In genomic region chr16:81106826-81107503, GRCh38 we compare ENCODE assay signal across 30 cellular contexts. TPM values are rescaled to one million over a fixed set of nuclear protein-coding genes. Genes with fewer than 3 reads are reported as not detected.
DNase-seq lines count a peak whose midpoint lies in the region; ATAC-seq, FAIRE-seq and TF ChIP-seq lines count a peak whose summit lies in the region.
"Had no signal": no experiment of that assay in that cellular context is flagged by ENCODE, and none has a peak within 500 bp of the region (broad histone marks: within the 10 kb centered on the region; RNA-seq: fewer than 3 reads in every experiment).

No MANE protein-coding gene starts in this region.

- H3K4me3 ChIP-seq in bronchial epithelial cell (ENCODE audit: low read depth, low read length) = no peak overlapping the region
- H3K4me3 ChIP-seq in HepG2 (replicated peaks in 1 of 3; ENCODE audit: insufficient read depth in 1 of 3, low read depth in 2 of 3, low read length in 3 of 3) = peak overlapping the region in 1 of 3 experiments; percentile 29; a peak in 1 of 6 replicates
- no peak overlapping the region for H3K4me3 ChIP-seq in esophagus squamous epithelium
- H3K4me3 ChIP-seq: lung, right lobe of liver had no signal

- no peaks in the 10 kb centered on the region for H3K36me3 Mint-ChIP-seq in stimulated activated naive B cell treated with anti-CD40 and anti-IgM and Interleukin-4, amounts not matched to agents 10 μg/mL and 1 μg/mL and 100 μg/mL, for 72 hours
- H3K36me3 Mint-ChIP-seq: IgD-negative memory B cell; stimulated activated effector memory CD8-positive, alpha-beta T cell treated with anti-CD3 and anti-CD28 coated beads, Interleukin-12 subunit alpha, Interleukin-12 subunit beta, amount 100 ng/mL, for 72 hours had no signal

- H3K36me3 ChIP-seq in bronchial epithelial cell (ENCODE audit: control insufficient read depth, insufficient read depth, low read length) (no peaks in the 10 kb centered on the region), HepG2 (replicated peaks in 1 of 2; ENCODE audit: control insufficient read depth in 1 of 2, insufficient read depth in 2 of 2, low read length in 2 of 2) (no peaks in the 10 kb centered on the region), esophagus squamous epithelium (no peaks in the 10 kb centered on the region)
- H3K36me3 ChIP-seq: right lobe of liver had no signal

- CTCF ChIA-PET in HepG2 (lab: Yijun Ruan, JAX; ENCODE audit: low intra/inter-chr PET ratio, low total read pairs) = no interaction called here

- no peaks in the 10 kb centered on the region for H3K9me3 Mint-ChIP-seq in stimulated activated naive B cell treated with anti-CD40 and anti-IgM and Interleukin-4, amounts not matched to agents 10 μg/mL and 1 μg/mL and 100 μg/mL, for 72 hours
- H3K9me3 Mint-ChIP-seq: activated naive CD8-positive, alpha-beta T cell treated with anti-CD3 and anti-CD28 coated beads, Interleukin-2, amount 50 U/mL, for 24 hours; nephron; stimulated activated effector memory CD8-positive, alpha-beta T cell treated with anti-CD3 and anti-CD28 coated beads, Interleukin-12 subunit alpha, Interleukin-12 subunit beta, amount 100 ng/mL, for 72 hours had no signal

- 21% methylated on average over 8 of the region's 8 CpGs for WGBS in HepG2 (ENCODE audit: low lambda C conversion rate)
- WGBS in esophagus squamous epithelium, 2 donors = 54 to 60% methylated on average over 8 of the region's 8 CpGs

- H3K4me1 ChIP-seq in HepG2 (ENCODE audit: insufficient read depth, low read length) = peaks cover 38% of the 10 kb centered on the region
- no peaks in the 10 kb centered on the region for H3K4me1 ChIP-seq in esophagus squamous epithelium
- H3K4me1 ChIP-seq: parathyroid adenoma, right lobe of liver had no signal

- peak overlapping the region; percentile 21; the same call in 1 of the 2 replicates for H3K9ac ChIP-seq in HepG2 (ENCODE audit: insufficient read depth, low read depth, low read length)
- H3K9ac ChIP-seq: parathyroid adenoma had no signal

- no peaks in the 10 kb centered on the region for H3K79me2 ChIP-seq in HepG2 (ENCODE audit: insufficient read depth, low read length)
- H3K79me2 ChIP-seq: parathyroid adenoma had no signal

- H3K9me3 ChIP-seq in HepG2 (ENCODE audit: low read length) (no peaks in the 10 kb centered on the region), esophagus squamous epithelium (no peaks in the 10 kb centered on the region)
- H3K9me3 ChIP-seq: right lobe of liver had no signal

- no TSS peak for BruUV-seq in HepG2 (replicated peaks; lab: Mats Ljungman, UMichigan)

- H3K27me3 Mint-ChIP-seq in stimulated activated naive B cell treated with anti-CD40 and anti-IgM and Interleukin-4, amounts not matched to agents 10 μg/mL and 1 μg/mL and 100 μg/mL, for 72 hours = peaks cover 40 to 49% of the 10 kb centered on the region in 2 donors

- FAIRE-seq in bronchial epithelial cell (lab: Jason Lieb, UNC) (no peak), HepG2 (lab: Jason Lieb, UNC) (peak; percentile 36)
- FAIRE-seq: GM12892, urothelium cell line had no signal

- H3K4me3 Mint-ChIP-seq in stimulated activated naive B cell treated with anti-CD40 and anti-IgM and Interleukin-4, amounts not matched to agents 10 μg/mL and 1 μg/mL and 100 μg/mL, for 72 hours = no peak overlapping the region
- H3K4me3 Mint-ChIP-seq: activated CD8-positive, alpha-beta T cell treated with anti-CD3 and anti-CD28 coated beads, Interleukin-2, amount 10 ng/mL, durations not matched to agents 7 days and 5 days; activated naive CD8-positive, alpha-beta T cell treated with anti-CD3 and anti-CD28 coated beads, Interleukin-2, amount 50 U/mL, for 24 hours; IgD-negative memory B cell; nephron; stimulated activated effector memory CD8-positive, alpha-beta T cell treated with anti-CD3 and anti-CD28 coated beads, Interleukin-12 subunit alpha, Interleukin-12 subunit beta, amount 100 ng/mL, for 72 hours; T-helper 17 cell had no signal

- peak overlapping the region; percentile 73 for H3K27ac Mint-ChIP-seq in stimulated activated naive B cell treated with anti-CD40 and anti-IgM and Interleukin-4, amounts not matched to agents 10 μg/mL and 1 μg/mL and 100 μg/mL, for 72 hours
- H3K27ac Mint-ChIP-seq: activated CD8-positive, alpha-beta T cell treated with anti-CD3 and anti-CD28 coated beads, Interleukin-2, amount 10 ng/mL, durations not matched to agents 7 days and 5 days; activated naive CD8-positive, alpha-beta T cell treated with anti-CD3 and anti-CD28 coated beads, Interleukin-2, amount 50 U/mL, for 24 hours; IgD-negative memory B cell; nephron; stimulated activated effector memory CD8-positive, alpha-beta T cell treated with anti-CD3 and anti-CD28 coated beads, Interleukin-12 subunit alpha, Interleukin-12 subunit beta, amount 100 ng/mL, for 72 hours; T-helper 17 cell had no signal

- TF ChIP-seq EP300 in HepG2 (IDR thresholded peaks at IDR 0.05; ENCODE audit: low read depth in 2 of 2, low read length in 2 of 2) = no peak
- no peak for TF ChIP-seq EP300 in HepG2 (CRISPR knock-in tag; IDR thresholded peaks at IDR 0.05; ENCODE audit: borderline replicate concordance)

- H3K27ac ChIP-seq in HepG2 (ENCODE audit: extremely low read length, insufficient read depth, low read length) (peak overlapping the region; percentile 11), esophagus squamous epithelium (no peak overlapping the region)
- H3K27ac ChIP-seq: C4-2B, parathyroid adenoma, right lobe of liver had no signal

- POLR2A ChIA-PET in HepG2 (lab: Yijun Ruan, JAX) = interaction anchor here (1.1 to 1.3 kb wide), 2 partner anchors 10 to 30 kb away, joined by 3 to 7 read pairs; partner anchors contain the start of gene C16orf46

- no peaks in the 10 kb centered on the region for H3K27me3 ChIP-seq in bronchial epithelial cell (ENCODE audit: control insufficient read depth, insufficient read depth, low read length)
- H3K27me3 ChIP-seq in HepG2 (ENCODE audit: control insufficient read depth in 1 of 2, insufficient read depth in 2 of 2, low read length in 2 of 2) = no peaks in the 10 kb centered on the region
- H3K27me3 ChIP-seq in esophagus squamous epithelium = no peaks in the 10 kb centered on the region
- H3K27me3 ChIP-seq: right lobe of liver had no signal

- H3K4me1 Mint-ChIP-seq in stimulated activated naive B cell treated with anti-CD40 and anti-IgM and Interleukin-4, amounts not matched to agents 10 μg/mL and 1 μg/mL and 100 μg/mL, for 72 hours = no peaks in the 10 kb centered on the region
- H3K4me1 Mint-ChIP-seq: activated naive CD8-positive, alpha-beta T cell treated with anti-CD3 and anti-CD28 coated beads, Interleukin-2, amount 50 U/mL, for 24 hours; IgD-negative memory B cell; nephron; stimulated activated effector memory CD8-positive, alpha-beta T cell treated with anti-CD3 and anti-CD28 coated beads, Interleukin-12 subunit alpha, Interleukin-12 subunit beta, amount 100 ng/mL, for 72 hours; T-helper 17 cell had no signal

- H4K20me1 ChIP-seq in HepG2 (ENCODE audit: insufficient read depth, low read length) = no peaks in the 10 kb centered on the region

- intact Hi-C loops in HepG2 (cut with micrococcal nuclease; ENCODE audit: unreplicated experiment) (no loop called here), esophagus squamous epithelium (cut with DNase I) (no loop called here)

- TF ChIP-seq POLR2A in HepG2 (IDR thresholded peaks at IDR 0.05; ENCODE audit: insufficient read depth in 1 of 2, low read depth in 2 of 2, low read length in 2 of 2) = no peak
- no peak for TF ChIP-seq POLR2A in esophagus squamous epithelium (IDR thresholded peaks at IDR 0.05)

- TF ChIP-seq RAD21 in HepG2 (CRISPR knock-in tag; IDR thresholded peaks at IDR 0.05) = no peak

- DNase-seq in HT1080 (ENCODE audit: low read depth) (peak; percentile 26), bronchial epithelial cell (ENCODE audit: low read depth) (peak; percentile 25), HepG2 (ENCODE audit: low spot score) (peak; percentile 45), activated T-cell treated with anti-CD3 and anti-CD28 coated beads for 4 hours (no peak), inferior parietal cortex (ENCODE audit: extremely low spot score) (no peak), esophagus squamous epithelium (lab: John Stamatoyannopoulos, UW) (no peak), NCI-H1105 treated with DMSO at 0.1 percent for 48 hours (lab: John Stamatoyannopoulos, UW) (no peak)
- no peak for DNase-seq in stimulated activated naive B cell treated with anti-CD40 and anti-IgM and Interleukin-4, amounts not matched to agents 10 μg/mL and 1 μg/mL and 100 μg/mL, for 72 hours
- DNase-seq: activated CD4-positive, alpha-beta T cell treated with anti-CD3 and anti-CD28 coated beads for 1 hour; activated CD8-positive, alpha-beta T cell treated with anti-CD3 and anti-CD28 coated beads, Interleukin-2, amount 10 ng/mL, durations not matched to agents 7 days and 5 days; activated gamma-delta T cell treated with Interleukin-2 at 50 U/mL for 16 hours; activated naive CD8-positive, alpha-beta T cell treated with anti-CD3 and anti-CD28 coated beads, Interleukin-2, amount 50 U/mL, for 24 hours; EL; GOT3; NCI-H1092 treated with DMSO at 0.1 percent for 48 hours; NCI-H2029; NCI-H2227 treated with DMSO at 0.1 percent for 48 hours; NCI-H69; stimulated activated CD4-positive, alpha-beta T cell treated with anti-CD3 and anti-CD28 coated beads, Interleukin-12 subunit alpha, Interleukin-12 subunit beta, amount 100 ng/mL, for 4 hours; stimulated activated CD4-positive, alpha-beta T cell treated with anti-CD3 and anti-CD28 coated beads, Interleukin-4, amount 100 ng/mL, for 1 hour; T-helper 17 cell had no signal

- in situ Hi-C loops in HepG2 (cut with HindIII; ENCODE audit: extremely low pct_ligation_motif_present, low pct_unique_long_range_greater_than_20kb) = no loop called here

- TF ChIP-seq CTCF in bronchial epithelial cell (IDR thresholded peaks at IDR 0.05; ENCODE audit: insufficient read depth, low read length, severe bottlenecking) (no peak), HepG2 (CRISPR knock-in tag; IDR thresholded peaks at IDR 0.05) (no peak), esophagus squamous epithelium (IDR thresholded peaks at IDR 0.05) (no peak)

- H2AFZ ChIP-seq in HepG2 (ENCODE audit: low read length) = peak overlapping the region; percentile 22
- H2AFZ ChIP-seq: parathyroid adenoma had no signal

- ATAC-seq in HepG2 = peak; percentile 51
- no peak for ATAC-seq in stimulated activated naive B cell treated with anti-CD40 and anti-IgM and Interleukin-4, amounts not matched to agents 10 μg/mL and 1 μg/mL and 100 μg/mL, for 72 hours (replicated peaks)
- ATAC-seq: activated CD8-positive, alpha-beta T cell treated with anti-CD3 and anti-CD28 coated beads, Interleukin-2, amount 10 ng/mL, durations not matched to agents 7 days and 5 days; activated naive CD8-positive, alpha-beta T cell treated with anti-CD3 and anti-CD28 coated beads, Interleukin-2, amount 50 U/mL, for 24 hours; right lobe of liver; stimulated activated effector memory CD8-positive, alpha-beta T cell treated with anti-CD3 and anti-CD28 coated beads, Interleukin-12 subunit alpha, Interleukin-12 subunit beta, amount 100 ng/mL, for 72 hours; T-helper 17 cell had no signal

- H3K4me2 ChIP-seq in HepG2 (ENCODE audit: low read depth, low read length) = peak overlapping the region; percentile 68

RNA-seq across cellular contexts. Expression of gene GCSH, which starts 10.8 kb away (rescaled TPM):
- 33.0 and 47.4 TPM in 2 replicates for total RNA-seq in HT1080 (2014; rRNA removed; shearing (Covaris generic))
- polyA plus RNA-seq in HT1080 (2015; cell fraction: cytosol; rRNA removed) = 47.4 and 53.2 TPM in 2 replicates
- 13.6 and 15.3 TPM in 2 replicates for polyA plus RNA-seq in HT1080 (2015; cell fraction: nucleus; rRNA removed)
- total RNA-seq in bronchial epithelial cell (14.6 and 17.6 TPM in 2 replicates), HepG2 (2016; rRNA removed; fragmentation: Illumina TruSeq; extraction: Trizol) (103 and 117 TPM in 2 replicates), esophagus squamous epithelium (10 to 100 TPM in 3 of 4 donors, 1 to 10 TPM in 1; 9.7 to 18.3 (median 15.1) TPM)
- 84.9 and 85.5 TPM in 2 replicates for total RNA-seq in HepG2 (2016; cell fraction: cytosol; rRNA removed; fragmentation: Illumina TruSeq; extraction: Trizol; ENCODE audit: low read depth)
- total RNA-seq in HepG2 (2016; cell fraction: insoluble cytoplasmic fraction; rRNA removed; fragmentation: Illumina TruSeq; extraction: Trizol) = 106 and 120 TPM in 2 replicates
- 113 and 134 TPM in 2 replicates for total RNA-seq in HepG2 (2016; cell fraction: membrane; rRNA removed; fragmentation: Illumina TruSeq; extraction: Trizol)
- 71.3 and 72.1 TPM in 2 replicates for total RNA-seq in HepG2 (2016; cell fraction: nucleus; rRNA removed; fragmentation: Illumina TruSeq; extraction: Trizol)
- 23.5 and 35.9 TPM in 2 replicates for polyA plus RNA-seq in HepG2 (2011; rRNA removed)
- 20.5 and 24.4 TPM in 2 replicates for polyA plus RNA-seq in HepG2 (2011; cell fraction: cytosol; rRNA removed)
- polyA plus RNA-seq in HepG2 (2011; cell fraction: nucleus; rRNA removed) = 8.8 and 13.9 TPM in 2 replicates
- polyA plus RNA-seq in HepG2 (2012) = 56.2 and 79.0 TPM in 2 replicates
- polyA plus RNA-seq in HepG2 (2016; cell fraction: cytosol; fragmentation: Illumina TruSeq; extraction: Trizol; ENCODE audit: low read depth) = 230 and 257 TPM in 2 replicates
- polyA plus RNA-seq in HepG2 (2016; cell fraction: insoluble cytoplasmic fraction; fragmentation: Illumina TruSeq; extraction: Trizol; ENCODE audit: low read depth) = 211 and 234 TPM in 2 replicates
- polyA plus RNA-seq in HepG2 (2016; cell fraction: membrane; fragmentation: Illumina TruSeq; extraction: Trizol; ENCODE audit: low read depth) = 224 and 230 TPM in 2 replicates
- polyA plus RNA-seq in HepG2 (2016; cell fraction: nucleus; fragmentation: Illumina TruSeq; extraction: Trizol; ENCODE audit: insufficient read depth, low read depth) = 155 and 164 TPM in 2 replicates
- polyA minus RNA-seq in HepG2 (2011; rRNA and poly(A)+ RNA removed; ENCODE audit: low replicate concordance) = 4.9 and 6.7 TPM in 2 replicates
- 17.2 and 17.8 TPM in 2 replicates for polyA minus RNA-seq in HepG2 (2011; cell fraction: cytosol; rRNA and poly(A)+ RNA removed)
- 21.4 and 23.0 TPM in 2 replicates for polyA minus RNA-seq in HepG2 (2011; cell fraction: nucleus; rRNA and poly(A)+ RNA removed)

RNA-seq across cellular contexts. Expression of gene C16orf46, which starts 29.9 kb away (rescaled TPM):
- not detected in 2 replicates for total RNA-seq in HT1080 (2014; rRNA removed; shearing (Covaris generic))
- 1.7 and 2.7 TPM in 2 replicates for polyA plus RNA-seq in HT1080 (2015; cell fraction: cytosol; rRNA removed)
- 0.85 and 7.2 TPM in 2 replicates for polyA plus RNA-seq in HT1080 (2015; cell fraction: nucleus; rRNA removed)
- total RNA-seq in bronchial epithelial cell = 0.26 and 0.53 TPM in 2 replicates
- total RNA-seq in HepG2 (2016; rRNA removed; fragmentation: Illumina TruSeq; extraction: Trizol) = 0.38 and 1.9 TPM in 2 replicates
- total RNA-seq in HepG2 (2016; cell fraction: cytosol; rRNA removed; fragmentation: Illumina TruSeq; extraction: Trizol; ENCODE audit: low read depth) = 0.44 TPM in 1 of 2 replicates, not detected in the other
- 0.56 and 0.58 TPM in 2 replicates for total RNA-seq in HepG2 (2016; cell fraction: insoluble cytoplasmic fraction; rRNA removed; fragmentation: Illumina TruSeq; extraction: Trizol)
- total RNA-seq in HepG2 (2016; cell fraction: membrane; rRNA removed; fragmentation: Illumina TruSeq; extraction: Trizol) = 0.31 and 0.86 TPM in 2 replicates
- 0.50 and 0.62 TPM in 2 replicates for total RNA-seq in HepG2 (2016; cell fraction: nucleus; rRNA removed; fragmentation: Illumina TruSeq; extraction: Trizol)
- polyA plus RNA-seq in HepG2 (2011; rRNA removed) = 0.39 and 0.55 TPM in 2 replicates
- 0.36 and 0.47 TPM in 2 replicates for polyA plus RNA-seq in HepG2 (2011; cell fraction: cytosol; rRNA removed)
- polyA plus RNA-seq in HepG2 (2011; cell fraction: nucleus; rRNA removed) = 0.11 and 1.4 TPM in 2 replicates
- polyA plus RNA-seq in HepG2 (2012) = 0.42 and 0.80 TPM in 2 replicates
- 0.33 and 0.52 TPM in 2 replicates for polyA plus RNA-seq in HepG2 (2016; cell fraction: cytosol; fragmentation: Illumina TruSeq; extraction: Trizol; ENCODE audit: low read depth)
- polyA plus RNA-seq in HepG2 (2016; cell fraction: insoluble cytoplasmic fraction; fragmentation: Illumina TruSeq; extraction: Trizol; ENCODE audit: low read depth) = 0.52 and 1.2 TPM in 2 replicates
- 0.50 and 0.52 TPM in 2 replicates for polyA plus RNA-seq in HepG2 (2016; cell fraction: membrane; fragmentation: Illumina TruSeq; extraction: Trizol; ENCODE audit: low read depth)
- 0.32 and 0.67 TPM in 2 replicates for polyA plus RNA-seq in HepG2 (2016; cell fraction: nucleus; fragmentation: Illumina TruSeq; extraction: Trizol; ENCODE audit: insufficient read depth, low read depth)
- polyA minus RNA-seq in HepG2 (2011; rRNA and poly(A)+ RNA removed; ENCODE audit: low replicate concordance) = not detected in 2 replicates
- polyA minus RNA-seq in HepG2 (2011; cell fraction: cytosol; rRNA and poly(A)+ RNA removed) = 0.70 TPM in 1 of 2 replicates, not detected in the other
- 1.1 and 1.3 TPM in 2 replicates for polyA minus RNA-seq in HepG2 (2011; cell fraction: nucleus; rRNA and poly(A)+ RNA removed)
- total RNA-seq in esophagus squamous epithelium = 1 to 10 TPM in 1 of 4 donors, under 1 TPM in 2, not detected in 1; 0.26 to 5.1 (median 0.38) TPM
- polyA plus RNA-seq: IgD-negative memory B cell had no signal

Comparison
In these comparisons a context has a peak if more than half of its experiments do, and no peak if none do; other contexts are left out.
1. DNase-seq: peak in HT1080 (single experiment), bronchial epithelial cell (single experiment) and HepG2 (single experiment); none in stimulated activated naive B cell treated with anti-CD40 and anti-IgM and Interleukin-4, amounts not matched to agents 10 μg/mL and 1 μg/mL and 100 μg/mL, for 72 hours (single experiment), activated T-cell treated with anti-CD3 and anti-CD28 coated beads for 4 hours (single experiment), inferior parietal cortex (single experiment), esophagus squamous epithelium (single experiment) and NCI-H1105 treated with DMSO at 0.1 percent for 48 hours (single experiment).